Comparison of ENCODE assay signal across 19 cellular contexts in genomic region chr10:108443636-108444035, GRCh38.
DNase-seq lines count a peak whose midpoint lies in the region; ATAC-seq and TF ChIP-seq lines count a peak whose summit lies in the region.
"Had no signal": no experiment of that assay in that cellular context is flagged by ENCODE, and none has a peak within 500 bp of the region (broad histone marks: within the 10 kb centered on the region; RNA-seq: fewer than 3 reads in every experiment).

No MANE protein-coding gene starts in this region.

- TF ChIP-seq CTCF in WERI-Rb-1 (IDR thresholded peaks at IDR 0.05; ENCODE audit: low read depth, low read length): no peak

- no peak overlapping the region for H3K4me3 ChIP-seq in WERI-Rb-1 (ENCODE audit: low read depth, low read length)
- H3K4me3 ChIP-seq: adrenal gland, cardiac muscle cell, dorsolateral prefrontal cortex, vagina had no signal

- H3K9me3 ChIP-seq in WERI-Rb-1 (ENCODE audit: severe bottlenecking): no peaks in the 10 kb centered on the region
- H3K9me3 ChIP-seq: adrenal gland, vagina had no signal

- H3K27me3 ChIP-seq in WERI-Rb-1 (ENCODE audit: insufficient read depth, low read depth, severe bottlenecking): no peaks in the 10 kb centered on the region
- H3K27me3 ChIP-seq: adrenal gland, cardiac muscle cell, dorsolateral prefrontal cortex, vagina had no signal

- peak; percentile 84 for ATAC-seq in GM19372 (IDR thresholded peaks at IDR 0.05; ENCODE audit: low read depth, unreplicated experiment)
- ATAC-seq in HG02588 (IDR thresholded peaks at IDR 0.05; ENCODE audit: unreplicated experiment): peak; percentile 88
- ATAC-seq in HG03196 (IDR thresholded peaks at IDR 0.05; ENCODE audit: unreplicated experiment): peak; percentile 73
- ATAC-seq: left colon had no signal

- DNase-seq in NCI-H446 treated with DMSO at 0.1 percent for 48 hours (lab: John Stamatoyannopoulos, UW) (no peak), WERI-Rb-1 (no peak), NCI-H345 treated with DMSO at 0.1 percent for 48 hours (lab: John Stamatoyannopoulos, UW; ENCODE audit: unreplicated experiment) (no peak), D341Med (ENCODE audit: low spot score) (no peak)
- DNase-seq: activated CD4-positive, alpha-beta T cell treated with anti-CD3 and anti-CD28 coated beads, Interleukin-2, amount 10 ng/mL, durations not matched to agents 24 days and 14 days; activated gamma-delta T cell; adrenal gland; dorsolateral prefrontal cortex; GOT3; left colon; NCI-H187 treated with DMSO at 0.1 percent for 48 hours; nephron progenitor cell; SW 1271 had no signal

- H3K36me3 ChIP-seq in WERI-Rb-1: no peaks in the 10 kb centered on the region
- H3K36me3 ChIP-seq: adrenal gland, cardiac muscle cell, vagina had no signal

- no peak overlapping the region for H3K27ac ChIP-seq in WERI-Rb-1
- H3K27ac ChIP-seq: adrenal gland, cardiac muscle cell, dorsolateral prefrontal cortex, epithelial cell of prostate, vagina had no signal
